Comparison of ENCODE assay signal across 19 cellular contexts in genomic region chrX:37830371-37830770, GRCh38. TPM values are rescaled to one million over a fixed set of nuclear protein-coding genes. Genes with fewer than 3 reads are reported as not detected.
"Had no signal": no experiment of that assay in that cellular context is flagged by ENCODE, and none has a peak within 500 bp of the region (broad histone marks: within the 10 kb centered on the region; RNA-seq: fewer than 3 reads in every experiment).

No MANE protein-coding gene starts in this region.

- H3K27me3 ChIP-seq: foreskin keratinocyte, hepatocyte had no signal

- H3K4me2 ChIP-seq: hepatocyte had no signal

- H3K4me3 ChIP-seq: hepatocyte, psoas muscle had no signal

- H3K9ac ChIP-seq: parathyroid adenoma had no signal

- H3K9me3 ChIP-seq: psoas muscle had no signal

- H3K27ac ChIP-seq: foreskin keratinocyte, hepatocyte, parathyroid adenoma, psoas muscle had no signal

- ATAC-seq: esophagus mucosa, foreskin keratinocyte, left cardiac atrium, left ventricle myocardium superior, natural killer cell, psoas muscle had no signal

- H3K4me1 ChIP-seq: foreskin keratinocyte, parathyroid adenoma, psoas muscle had no signal

- DNase-seq: effector memory CD4-positive, alpha-beta T cell; foreskin keratinocyte; head of caudate nucleus; kidney; left cardiac atrium; left ventricle myocardium superior; mammary epithelial cell; natural killer cell; nucleus accumbens; psoas muscle; small intestine; stimulated activated CD4-positive, alpha-beta T cell treated with anti-CD3 and anti-CD28 coated beads, Interleukin-12 subunit alpha, Interleukin-12 subunit beta, amount 100 ng/mL, for 4 hours; stimulated activated naive CD4-positive, alpha-beta T cell had no signal

- FAIRE-seq: endometrium, kidney, small intestine, urothelium cell line had no signal

RNA-seq across cellular contexts. Expression of gene CYBB, which starts 50.5 kb away (rescaled TPM):
- total RNA-seq: foreskin keratinocyte, neural crest cell had no signal
- polyA plus RNA-seq: foreskin keratinocyte, hepatocyte had no signal
